ENCODE assay signal across 9 cellular contexts in genomic region chr1:12447849-12448312, GRCh38.
A peak's percentile ranks its signal among the peaks of the same experiment; 100 is the strongest.
DNase-seq lines count a peak whose midpoint lies in the region; ATAC-seq, FAIRE-seq and TF ChIP-seq lines count a peak whose summit lies in the region.
"Had no signal": no experiment of that assay in that cellular context is flagged by ENCODE, and none has a peak within 500 bp of the region (broad histone marks: within the 10 kb centered on the region; RNA-seq: fewer than 3 reads in every experiment).

No MANE protein-coding gene starts in this region.

- H3K36me3 Mint-ChIP-seq in MCF 10A (ENCODE audit: insufficient read depth, unreplicated experiment) (peaks cover 21% of the 10 kb centered on the region), GM23338 (ENCODE audit: low read depth) (peaks cover 3% of the 10 kb centered on the region; the same call in 1 of the 3 replicates)
- peaks cover 11% of the 10 kb centered on the region for H3K36me3 Mint-ChIP-seq in stimulated activated effector memory CD8-positive, alpha-beta T cell treated with anti-CD3 and anti-CD28 coated beads, Interleukin-12 subunit alpha, Interleukin-12 subunit beta, amount 100 ng/mL, for 72 hours

- no peak overlapping the region for H2BK15ac ChIP-seq in mesenchymal stem cell (ENCODE audit: low read depth, poor library complexity, severe bottlenecking)

- H2BK5ac ChIP-seq in mesenchymal stem cell (ENCODE audit: low read depth, low read length, poor library complexity, severe bottlenecking), result no peak overlapping the region

- H2AFZ ChIP-seq in K562 (ENCODE audit: low read depth, low read length) (no peak overlapping the region), mesenchymal stem cell (ENCODE audit: low read depth, low read length) (no peak overlapping the region), GM23338 (no peak overlapping the region)

- H3F3A ChIP-seq in GM23338 (replicated peaks; ENCODE audit: low read depth), result no peaks in the 10 kb centered on the region

- POLR2A ChIA-PET in MCF 10A (lab: Yijun Ruan, JAX), result interaction anchor here (1.2 to 3.3 kb wide), 2 partner anchors 11 to 171 kb away, joined by 3 to 16 read pairs; no protein-coding TSS in a partner anchor
- POLR2A ChIA-PET in K562 (lab: Yijun Ruan, JAX), result interaction anchor here (0.9 to 3.2 kb wide), 10 partner anchors 9 to 45 kb away, joined by 3 to 14 read pairs (median 6); no protein-coding TSS in a partner anchor

- H3K4me3 ChIP-seq in breast epithelium (no peak overlapping the region), K562 (no peak overlapping the region), mesenchymal stem cell (ENCODE audit: insufficient read depth in 1 of 2, low read depth in 1 of 2, low read length in 2 of 2) (peak overlapping the region in 1 of 2 experiments; percentile 21), upper lobe of right lung (no peak overlapping the region), GM23338 (no peak overlapping the region)

- H3K4me1 Mint-ChIP-seq in MCF 10A (ENCODE audit: insufficient read depth, unreplicated experiment), result peaks cover 10% of the 10 kb centered on the region
- H3K4me1 Mint-ChIP-seq in stimulated activated effector memory CD8-positive, alpha-beta T cell treated with anti-CD3 and anti-CD28 coated beads, Interleukin-12 subunit alpha, Interleukin-12 subunit beta, amount 100 ng/mL, for 72 hours, result peaks cover 57% of the 10 kb centered on the region
- H3K4me1 Mint-ChIP-seq in GM23338, result peaks cover 7% of the 10 kb centered on the region; the same call in 2 of the 3 replicates

- H4K91ac ChIP-seq in mesenchymal stem cell (ENCODE audit: low read length), result no peak overlapping the region

- H3K27me3 ChIP-seq in breast epithelium (no peaks in the 10 kb centered on the region), K562 (ENCODE audit: control insufficient read depth in 2 of 2, insufficient read depth in 2 of 2, low read length in 2 of 2) (no peaks in the 10 kb centered on the region), mesenchymal stem cell (ENCODE audit: control insufficient read depth in 1 of 2, insufficient read depth in 1 of 2, low read length in 2 of 2) (no peaks in the 10 kb centered on the region), upper lobe of right lung (no peaks in the 10 kb centered on the region), GM23338 (ENCODE audit: insufficient read depth) (no peaks in the 10 kb centered on the region)

- H3K4me2 ChIP-seq in K562 (ENCODE audit: insufficient read depth, low read length) (peak overlapping the region; percentile 58; the same call in 1 of the 2 replicates), mesenchymal stem cell (ENCODE audit: low read length, poor library complexity, severe bottlenecking) (no peak overlapping the region), GM23338 (no peak overlapping the region)

- H3K9me2 ChIP-seq in GM23338 (ENCODE audit: insufficient read depth), result no peaks in the 10 kb centered on the region

- H2BK12ac ChIP-seq in mesenchymal stem cell (ENCODE audit: low read length in 2 of 2), result no peak overlapping the region

- H3K18ac ChIP-seq in mesenchymal stem cell (ENCODE audit: low read depth in 1 of 2, low read length in 2 of 2), result no peak overlapping the region

- H3K27ac ChIP-seq in breast epithelium (peak overlapping the region; percentile 83 to 93), K562 (ENCODE audit: extremely low read depth, low read depth, low read length) (peak overlapping the region; percentile 95), mesenchymal stem cell (ENCODE audit: low read length, poor library complexity, severe bottlenecking) (no peak overlapping the region), upper lobe of right lung (peak overlapping the region; percentile 77), GM23338 (ENCODE audit: low read depth) (no peak overlapping the region)

- H3K14ac ChIP-seq in mesenchymal stem cell (ENCODE audit: low read length in 2 of 2), result no peak overlapping the region

- no peak for TF ChIP-seq RAD21 in K562 (CRISPR knock-in tag; conservative IDR thresholded peaks at IDR 0.05 in 1 of 2, IDR thresholded peaks at IDR 0.05 in 1 of 2)

- peaks cover 6 to 44% of the 10 kb centered on the region in 2 donors for H3K4me1 ChIP-seq in breast epithelium
- H3K4me1 ChIP-seq in K562 (replicated peaks in 1 of 2; ENCODE audit: control insufficient read depth in 2 of 2, insufficient read depth in 2 of 2, low read length in 2 of 2), result peaks cover 23 to 79% of the 10 kb centered on the region in 2 experiments
- H3K4me1 ChIP-seq in mesenchymal stem cell (ENCODE audit: control insufficient read depth, insufficient read depth, low read depth, low read length), result peaks cover 1% of the 10 kb centered on the region
- H3K4me1 ChIP-seq in upper lobe of right lung, result peaks cover 64% of the 10 kb centered on the region
- H3K4me1 ChIP-seq in GM23338 (ENCODE audit: insufficient read depth), result peaks cover 6% of the 10 kb centered on the region; the same call in 1 of the 2 replicates

- H3K9me3 ChIP-seq in breast epithelium, result no peaks in the 10 kb centered on the region
- no peaks in the 10 kb centered on the region for H3K9me3 ChIP-seq in K562 (replicated peaks; ENCODE audit: control insufficient read depth, insufficient read depth, low read depth, low read length)
- H3K9me3 ChIP-seq in mesenchymal stem cell (ENCODE audit: control insufficient read depth, low read length), result no peaks in the 10 kb centered on the region
- H3K9me3 ChIP-seq in upper lobe of right lung, result no peaks in the 10 kb centered on the region

- peaks cover 2% of the 10 kb centered on the region for H3K9me1 ChIP-seq in K562 (ENCODE audit: control insufficient read depth, insufficient read depth, low read length)

- no peak overlapping the region for H2BK120ac ChIP-seq in mesenchymal stem cell (ENCODE audit: low read depth, low read length)

- CTCF ChIA-PET in MCF 10A (lab: Yijun Ruan, JAX), result interaction anchor here (0.6 to 1.5 kb wide), 3 partner anchors 9 to 173 kb away, joined by 3 to 8 read pairs (median 4); no protein-coding TSS in a partner anchor
- CTCF ChIA-PET in K562 (lab: Yijun Ruan, JAX; ENCODE audit: low intra/inter-chr PET ratio), result no interaction called here

- H4K20me1 ChIP-seq in K562 (replicated peaks; ENCODE audit: control insufficient read depth, insufficient read depth, low read length), result no peaks in the 10 kb centered on the region
- no peaks in the 10 kb centered on the region for H4K20me1 ChIP-seq in GM23338 (replicated peaks; ENCODE audit: insufficient read depth)

- no peak overlapping the region for H3K4me3 Mint-ChIP-seq in MCF 10A (ENCODE audit: unreplicated experiment)
- H3K4me3 Mint-ChIP-seq in stimulated activated effector memory CD8-positive, alpha-beta T cell treated with anti-CD3 and anti-CD28 coated beads, Interleukin-12 subunit alpha, Interleukin-12 subunit beta, amount 100 ng/mL, for 72 hours, result no peak overlapping the region
- H3K4me3 Mint-ChIP-seq in GM23338, result no peak overlapping the region
- H3K4me3 Mint-ChIP-seq: CD14-positive monocyte had no signal

- TF ChIP-seq POLR2A in breast epithelium (IDR thresholded peaks at IDR 0.05) (no peak), K562 (conservative IDR thresholded peaks at IDR 0.05) (no peak)

- H3K27me3 Mint-ChIP-seq in MCF 10A (ENCODE audit: insufficient read depth, unreplicated experiment) (no peaks in the 10 kb centered on the region), GM23338 (ENCODE audit: insufficient read depth, low read depth, poor library complexity) (no peaks in the 10 kb centered on the region)

- no peak overlapping the region for H2AK5ac ChIP-seq in mesenchymal stem cell (ENCODE audit: low read length, severe bottlenecking)

- ATAC-seq in K562 (no peak), upper lobe of right lung (no peak), GM23338 (no peak)
- ATAC-seq in stimulated activated effector memory CD8-positive, alpha-beta T cell treated with anti-CD3 and anti-CD28 coated beads, Interleukin-12 subunit alpha, Interleukin-12 subunit beta, amount 100 ng/mL, for 72 hours, result no peak

- peak in 1 of 2 donors; percentile 56 for DNase-seq in breast epithelium (ENCODE audit: low spot score in 2 of 2)
- DNase-seq in MCF 10A (ENCODE audit: unreplicated experiment), result no peak
- no peak for DNase-seq in K562 (ENCODE audit: extremely low read depth in 1 of 4, low spot score in 3 of 4)
- peak; percentile 20 for DNase-seq in mesenchymal stem cell
- no peak for DNase-seq in upper lobe of right lung
- no peak for DNase-seq in stimulated activated effector memory CD8-positive, alpha-beta T cell treated with anti-CD3 and anti-CD28 coated beads, Interleukin-12 subunit alpha, Interleukin-12 subunit beta, amount 100 ng/mL, for 72 hours (ENCODE audit: low spot score in 2 of 2)
- DNase-seq in ecto neural progenitor cell (ENCODE audit: low spot score), result no peak
- no peak for DNase-seq in GM23338 (ENCODE audit: low spot score)

- no peaks in the 10 kb centered on the region for H3K79me1 ChIP-seq in mesenchymal stem cell (replicated peaks; ENCODE audit: low read length, poor library complexity, severe bottlenecking)

- H3K23ac ChIP-seq in mesenchymal stem cell (ENCODE audit: low read length in 2 of 2), result no peak overlapping the region

- H3K36me3 ChIP-seq in breast epithelium, result no peaks in the 10 kb centered on the region
- peaks cover 36% of the 10 kb centered on the region for H3K36me3 ChIP-seq in K562 (ENCODE audit: control insufficient read depth, insufficient read depth, low read length)
- peaks cover 7 to 23% of the 10 kb centered on the region in 2 experiments for H3K36me3 ChIP-seq in mesenchymal stem cell (ENCODE audit: control insufficient read depth in 1 of 2, insufficient read depth in 2 of 2, low read depth in 1 of 2, low read length in 2 of 2)
- no peaks in the 10 kb centered on the region for H3K36me3 ChIP-seq in upper lobe of right lung
- H3K36me3 ChIP-seq in GM23338 (ENCODE audit: insufficient read depth), result no peaks in the 10 kb centered on the region

- 25% methylated on average over 7 of the region's 7 CpGs for WGBS in K562 (ENCODE audit: insufficient coverage, low coverage, missing lambda C conversion rate)
- WGBS in mesenchymal stem cell, result 92% methylated on average over 7 of the region's 7 CpGs

- BruUV-seq in MCF 10A (replicated peaks; lab: Mats Ljungman, UMichigan), result no TSS peak
- no TSS peak for BruUV-seq in K562 (replicated peaks; lab: Mats Ljungman, UMichigan)

- no peak for FAIRE-seq in K562 (lab: Jason Lieb, UNC)

- H3K9me3 Mint-ChIP-seq in MCF 10A (ENCODE audit: unreplicated experiment) (no peaks in the 10 kb centered on the region), GM23338 (no peaks in the 10 kb centered on the region)
- no peaks in the 10 kb centered on the region for H3K9me3 Mint-ChIP-seq in stimulated activated effector memory CD8-positive, alpha-beta T cell treated with anti-CD3 and anti-CD28 coated beads, Interleukin-12 subunit alpha, Interleukin-12 subunit beta, amount 100 ng/mL, for 72 hours

- H4K8ac ChIP-seq in mesenchymal stem cell (ENCODE audit: low read length), result no peak overlapping the region

- H3K79me2 ChIP-seq in K562 (ENCODE audit: control insufficient read depth, insufficient read depth, low read length) (peaks cover 47% of the 10 kb centered on the region), GM23338 (replicated peaks; ENCODE audit: insufficient read depth) (no peaks in the 10 kb centered on the region)

- H3K27ac Mint-ChIP-seq in MCF 10A (ENCODE audit: low read depth, unreplicated experiment) (no peak overlapping the region), GM23338 (no peak overlapping the region; the same call in 1 of the 2 replicates)
- no peak overlapping the region for H3K27ac Mint-ChIP-seq in stimulated activated effector memory CD8-positive, alpha-beta T cell treated with anti-CD3 and anti-CD28 coated beads, Interleukin-12 subunit alpha, Interleukin-12 subunit beta, amount 100 ng/mL, for 72 hours
- H3K27ac Mint-ChIP-seq: CD14-positive monocyte had no signal

- no peak for TF ChIP-seq CTCF in breast epithelium (IDR thresholded peaks at IDR 0.05)
- TF ChIP-seq CTCF in MCF 10A (IDR thresholded peaks at IDR 0.05; ENCODE audit: unreplicated experiment), result no peak
- no peak for TF ChIP-seq CTCF in K562 (IDR thresholded peaks at IDR 0.05 in 2 of 3, conservative IDR thresholded peaks at IDR 0.05 in 1 of 3; ENCODE audit: insufficient read depth in 2 of 3, low read depth in 1 of 3, low read length in 3 of 3)
- TF ChIP-seq CTCF in upper lobe of right lung (IDR thresholded peaks at IDR 0.05), result no peak
- no peak for TF ChIP-seq CTCF in GM23338 (conservative IDR thresholded peaks at IDR 0.05; ENCODE audit: low read depth in 2 of 2)

- no peak overlapping the region for H3K4ac ChIP-seq in mesenchymal stem cell (ENCODE audit: low read depth in 1 of 2, low read length in 2 of 2)

- peak overlapping the region; percentile 57 to 71; a peak in 3 of 4 replicates for H3K9ac ChIP-seq in K562 (ENCODE audit: insufficient read depth in 1 of 2, low read depth in 2 of 2, low read length in 2 of 2)
- H3K9ac ChIP-seq in mesenchymal stem cell (ENCODE audit: low read length), result peak overlapping the region; percentile 86

- TF ChIP-seq EP300 in K562 (IDR thresholded peaks at IDR 0.05; ENCODE audit: low read length), result no peak

- intact Hi-C loops in breast epithelium (cut with DNase I; ENCODE audit: low total_unique reads) (no loop called here), MCF 10A (cut with micrococcal nuclease) (no loop called here), K562 (cut with micrococcal nuclease) (loop anchor here (1.0 to 2.0 kb wide), 3 partner anchors 81 to 171 kb away; partner anchors contain the start of gene DHRS3), upper lobe of right lung (cut with DNase I) (no loop called here)

- in situ Hi-C loops in K562 (cut with MboI), result no loop called here

Comparison
In these comparisons a context has a peak if more than half of its experiments do, and no peak if none do; other contexts are left out.
1. H3K27ac ChIP-seq: peak in breast epithelium (2 of 2), K562 (single experiment) and upper lobe of right lung (single experiment); none in mesenchymal stem cell (single experiment) and GM23338 (single experiment).